In genomic region chr12:126952106-126953007, GRCh38 we compare ENCODE assay signal across 21 cellular contexts.
DNase-seq lines count a peak whose midpoint lies in the region; ATAC-seq and TF ChIP-seq lines count a peak whose summit lies in the region.
"Had no signal": no experiment of that assay in that cellular context is flagged by ENCODE, and none has a peak within 500 bp of the region (broad histone marks: within the 10 kb centered on the region; RNA-seq: fewer than 3 reads in every experiment).

No MANE protein-coding gene starts in this region.

- H3K9ac ChIP-seq in endodermal cell (ENCODE audit: extremely low read depth, low read length, poor library complexity, severe bottlenecking): no peak overlapping the region
- H3K9ac ChIP-seq: GM23248 had no signal

- peaks cover 4% of the 10 kb centered on the region for H3K9me3 ChIP-seq in endodermal cell (ENCODE audit: control insufficient read depth, low read length)
- H3K9me3 ChIP-seq: Peyer's patch had no signal

- ATAC-seq in GM18873 (IDR thresholded peaks at IDR 0.05; ENCODE audit: low FRiP score, unreplicated experiment): no peak
- ATAC-seq in HG03135 (IDR thresholded peaks at IDR 0.05; ENCODE audit: unreplicated experiment): no peak
- ATAC-seq: CD8-positive, alpha-beta T cell; HCT116; Right ventricle myocardium inferior had no signal

- H3K27me3 Mint-ChIP-seq in endodermal cell (ENCODE audit: insufficient read depth) (peaks cover 2% of the 10 kb centered on the region), nephron progenitor cell (ENCODE audit: low read depth, poor library complexity) (peaks cover 6% of the 10 kb centered on the region)

- no peak overlapping the region for H3K27ac Mint-ChIP-seq in endodermal cell
- peak overlapping the region; percentile 2 for H3K27ac Mint-ChIP-seq in nephron progenitor cell
- H3K27ac Mint-ChIP-seq: CD8-positive, alpha-beta T cell had no signal

- H3K4me3 Mint-ChIP-seq in endodermal cell (no peak overlapping the region), nephron progenitor cell (no peak overlapping the region)
- H3K4me3 Mint-ChIP-seq: CD8-positive, alpha-beta T cell had no signal

- peaks cover 3% of the 10 kb centered on the region for H3K9me3 Mint-ChIP-seq in endodermal cell
- H3K9me3 Mint-ChIP-seq in nephron progenitor cell: no peaks in the 10 kb centered on the region
- H3K9me3 Mint-ChIP-seq: CD8-positive, alpha-beta T cell had no signal

- H3K36me3 Mint-ChIP-seq in endodermal cell (ENCODE audit: low read depth) (no peaks in the 10 kb centered on the region), nephron progenitor cell (ENCODE audit: low read depth) (no peaks in the 10 kb centered on the region)
- H3K36me3 Mint-ChIP-seq: CD8-positive, alpha-beta T cell had no signal

- no peaks in the 10 kb centered on the region for H3K36me3 ChIP-seq in endodermal cell (ENCODE audit: control insufficient read depth, insufficient read depth, low read length)
- H3K36me3 ChIP-seq: BE2C, Peyer's patch had no signal

- H3K4me1 Mint-ChIP-seq in endodermal cell (peaks cover 19% of the 10 kb centered on the region), nephron progenitor cell (peaks cover 15% of the 10 kb centered on the region)

- DNase-seq in NCI-H748 (lab: John Stamatoyannopoulos, UW; ENCODE audit: unreplicated experiment) (peak; percentile 13), NCI-H748 treated with DMSO at 0.1 percent for 48 hours (lab: John Stamatoyannopoulos, UW) (no peak), endodermal cell (peak; percentile 52), nephron progenitor cell (no peak), activated T-cell treated with anti-CD3 and anti-CD28 coated beads for 4 hours (no peak), putamen (ENCODE audit: low spot score) (no peak)
- DNase-seq: BE2C; CD8-positive, alpha-beta T cell; DMS79 treated with DMSO at 0.1 percent for 48 hours; GM23248; KBM-7; NCI-H1048; NCI-H146; NCI-H2081; NCI-H510A; Peyer's patch had no signal

- no peak overlapping the region for H3K27ac ChIP-seq in endodermal cell (ENCODE audit: low read depth, low read length)
- H3K27ac ChIP-seq: 22Rv1, GM23248, Peyer's patch had no signal

- peak overlapping the region; percentile 0 for H3K4me3 ChIP-seq in endodermal cell (ENCODE audit: low read length)
- H3K4me3 ChIP-seq: GM23248, Peyer's patch had no signal

- WGBS in endodermal cell (ENCODE audit: insufficient coverage in 1 of 2, insufficient read length in 1 of 2), 2 experiments: 70 to 96% methylated on average over 4 to 8 of the region's 8 CpGs

- no peaks in the 10 kb centered on the region for H3K27me3 ChIP-seq in endodermal cell (ENCODE audit: control insufficient read depth, insufficient read depth, low read length, poor library complexity, severe bottlenecking)
- H3K27me3 ChIP-seq: BE2C, Peyer's patch had no signal

- TF ChIP-seq CTCF in endodermal cell (conservative IDR thresholded peaks at IDR 0.05) (no peak), nephron progenitor cell (IDR thresholded peaks at IDR 0.05) (no peak)

- peaks cover 10% of the 10 kb centered on the region for H3K4me1 ChIP-seq in endodermal cell (ENCODE audit: control insufficient read depth, insufficient read depth, low read length)
- H3K4me1 ChIP-seq: BE2C had no signal

Comparison
In these comparisons a context has a peak if more than half of its experiments do, and no peak if none do; other contexts are left out.
1. DNase-seq: peak in NCI-H748 (single experiment) and endodermal cell (single experiment); none in NCI-H748 treated with DMSO at 0.1 percent for 48 hours (single experiment), nephron progenitor cell (single experiment), activated T-cell treated with anti-CD3 and anti-CD28 coated beads for 4 hours (single experiment) and putamen (single experiment).